Comparison of ENCODE assay signal across 2 cellular contexts in the genomic region with DNA sequence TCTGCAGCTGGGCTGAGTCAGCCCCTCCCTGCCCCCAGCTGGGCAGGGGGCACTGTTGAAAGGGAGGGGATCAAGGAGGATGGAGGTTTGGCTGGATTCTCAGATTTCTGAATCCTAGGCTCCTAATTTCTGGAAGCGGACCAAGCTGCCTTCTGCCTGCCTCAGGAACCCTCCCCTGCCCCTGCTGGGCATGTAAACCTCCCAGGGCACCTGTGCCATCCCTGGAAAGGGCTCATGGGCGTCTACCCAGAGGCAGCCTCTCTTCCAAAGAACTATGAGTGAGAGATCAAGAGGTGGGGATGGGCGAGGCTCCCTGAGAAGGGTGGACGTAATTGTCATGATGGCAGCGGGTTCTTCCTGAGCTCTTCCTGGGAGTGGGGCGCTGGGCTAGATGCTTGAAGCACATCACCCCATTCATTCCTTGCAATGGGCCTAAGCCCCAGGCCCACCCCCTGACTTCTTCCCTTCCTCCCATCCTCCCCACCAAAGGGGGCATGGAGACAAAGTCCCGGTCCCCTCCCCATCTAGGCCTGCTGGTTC.
TF ChIP-seq lines count a peak whose summit lies in the region.

No MANE protein-coding gene starts in this region.

TF ChIP-seq in SK-N-SH, 30 proteins besides CTCF, POLR2A, EP300 and RAD21:
- TF ChIP-seq, protein P1, sequence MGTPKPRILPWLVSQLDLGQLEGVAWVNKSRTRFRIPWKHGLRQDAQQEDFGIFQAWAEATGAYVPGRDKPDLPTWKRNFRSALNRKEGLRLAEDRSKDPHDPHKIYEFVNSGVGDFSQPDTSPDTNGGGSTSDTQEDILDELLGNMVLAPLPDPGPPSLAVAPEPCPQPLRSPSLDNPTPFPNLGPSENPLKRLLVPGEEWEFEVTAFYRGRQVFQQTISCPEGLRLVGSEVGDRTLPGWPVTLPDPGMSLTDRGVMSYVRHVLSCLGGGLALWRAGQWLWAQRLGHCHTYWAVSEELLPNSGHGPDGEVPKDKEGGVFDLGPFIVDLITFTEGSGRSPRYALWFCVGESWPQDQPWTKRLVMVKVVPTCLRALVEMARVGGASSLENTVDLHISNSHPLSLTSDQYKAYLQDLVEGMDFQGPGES (IDR thresholded peaks at IDR 0.05; ENCODE audit: low read depth, low read length): no peak
- no peak for TF ChIP-seq ELF1 (IDR thresholded peaks at IDR 0.05)
- 0 out of 2 replicates have a peak, but pooled peaks have one; percentile 6 for TF ChIP-seq TCF12 (IDR thresholded peaks at IDR 0.05)

TF ChIP-seq in SK-N-SH treated with all-trans-retinoic acid at 6 μM for 48 hours, 23 proteins besides CTCF, POLR2A, EP300 and RAD21:
- TF ChIP-seq TSHZ2 (CRISPR knock-in tag; IDR thresholded peaks at IDR 0.05): no peak
- no peak for TF ChIP-seq CREB5 (CRISPR knock-in tag; IDR thresholded peaks at IDR 0.05; ENCODE audit: low read depth)
- TF ChIP-seq ARNTL (CRISPR knock-in tag; IDR thresholded peaks at IDR 0.05; ENCODE audit: borderline replicate concordance, low read depth): no peak
- no peak for TF ChIP-seq BACH2 (CRISPR knock-in tag; IDR thresholded peaks at IDR 0.05; ENCODE audit: borderline replicate concordance)
- no peak for TF ChIP-seq ZFP3 (CRISPR knock-in tag; IDR thresholded peaks at IDR 0.05)
